Comparison of ENCODE assay signal across 8 cellular contexts in the genomic region with DNA sequence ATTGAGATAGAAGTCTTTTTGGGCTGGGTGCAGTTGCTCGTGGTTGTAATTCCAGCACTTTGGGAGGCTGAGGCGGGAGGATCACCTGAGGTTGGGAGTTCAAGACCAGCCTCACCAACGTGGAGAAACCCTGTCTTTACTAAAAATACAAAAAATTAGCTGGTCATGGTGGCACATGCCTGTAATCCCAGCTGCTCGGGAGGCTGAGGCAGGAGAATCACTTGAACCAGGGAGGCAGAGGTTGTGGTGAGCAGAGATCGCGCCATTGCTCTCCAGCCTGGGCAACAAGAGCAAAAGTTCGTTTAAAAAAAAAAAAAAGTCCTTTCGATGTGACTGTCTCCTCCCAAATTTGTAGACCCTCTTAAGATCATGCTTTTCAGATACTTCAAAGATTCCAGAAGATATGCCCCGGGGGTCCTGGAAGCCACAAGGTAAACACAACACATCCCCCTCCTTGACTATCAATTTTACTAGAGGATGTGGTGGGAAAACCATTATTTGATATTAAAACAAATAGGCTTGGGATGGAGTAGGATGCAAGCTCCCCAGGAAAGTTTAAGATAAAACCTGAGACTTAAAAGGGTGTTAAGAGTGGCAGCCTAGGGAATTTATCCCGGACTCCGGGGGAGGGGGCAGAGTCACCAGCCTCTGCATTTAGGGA. TPM values are rescaled to one million over a fixed set of nuclear protein-coding genes. Genes with fewer than 3 reads are reported as not detected.
A peak's percentile ranks its signal among the peaks of the same experiment; 100 is the strongest.
DNase-seq lines count a peak whose midpoint lies in the region; ATAC-seq and TF ChIP-seq lines count a peak whose summit lies in the region.
"Not testable (repeated sequence)": the region's sequence is repeated elsewhere in the genome, so short reads cannot be mapped to it uniquely, and the experiment has no call there.

No MANE protein-coding gene starts in this region.

- WGBS in hepatocyte (ENCODE audit: low lambda C conversion rate, missing lambda C conversion rate) = 44% methylated on average over 11 of the region's 11 CpGs
- WGBS in prostate gland = 44% methylated on average over 11 of the region's 11 CpGs
- 68% methylated on average over 11 of the region's 11 CpGs for WGBS in thymus

- ATAC-seq in activated naive CD8-positive, alpha-beta T cell treated with anti-CD3 and anti-CD28 coated beads, Interleukin-2, amount 50 U/mL, for 24 hours; mucosa of descending colon: not testable (repeated sequence)

- TF ChIP-seq CTCF in LNCaP clone FGC (IDR thresholded peaks at IDR 0.05; ENCODE audit: control insufficient read depth, extremely low read depth, insufficient read depth); endothelial cell (IDR thresholded peaks at IDR 0.05; ENCODE audit: unreplicated experiment); hepatocyte (IDR thresholded peaks at IDR 0.05; ENCODE audit: poor library complexity); mucosa of descending colon (IDR thresholded peaks at IDR 0.05); prostate gland (IDR thresholded peaks at IDR 0.05): not testable (repeated sequence)

- H3K9me3 ChIP-seq in hepatocyte (ENCODE audit: low read depth); mucosa of descending colon; prostate gland; thymus (ENCODE audit: control insufficient read depth): not testable (repeated sequence)

- H3K79me2 ChIP-seq in hepatocyte = peaks cover 59% of the 10 kb centered on the region

- peaks cover 56% of the 10 kb centered on the region for H3K4me1 ChIP-seq in hepatocyte (ENCODE audit: insufficient read depth)
- H3K4me1 ChIP-seq in mucosa of descending colon (ENCODE audit: low read depth) = peaks cover 31% of the 10 kb centered on the region
- H3K4me1 ChIP-seq in prostate gland (replicated peaks) = peaks cover 20% of the 10 kb centered on the region
- not testable (repeated sequence) for H3K4me1 ChIP-seq in thymus (ENCODE audit: control insufficient read depth, insufficient read depth, low read length)

- H3K27me3 Mint-ChIP-seq in activated naive CD8-positive, alpha-beta T cell treated with anti-CD3 and anti-CD28 coated beads, Interleukin-2, amount 50 U/mL, for 24 hours = peaks cover 37% of the 10 kb centered on the region
- not testable (repeated sequence) for H3K27me3 Mint-ChIP-seq in endothelial cell (ENCODE audit: unreplicated experiment)

- peak overlapping the region; percentile 54 for H3K4me3 Mint-ChIP-seq in activated naive CD8-positive, alpha-beta T cell treated with anti-CD3 and anti-CD28 coated beads, Interleukin-2, amount 50 U/mL, for 24 hours
- peak overlapping the region; percentile 97 for H3K4me3 Mint-ChIP-seq in endothelial cell (ENCODE audit: unreplicated experiment)

- H3K27ac ChIP-seq in hepatocyte = peak overlapping the region; percentile 98
- H3K27ac ChIP-seq in prostate gland = peak overlapping the region; percentile 98
- not testable (repeated sequence) for H3K27ac ChIP-seq in thymus (ENCODE audit: low read depth)

- not testable (repeated sequence) for H3K27ac Mint-ChIP-seq in activated naive CD8-positive, alpha-beta T cell treated with anti-CD3 and anti-CD28 coated beads, Interleukin-2, amount 50 U/mL, for 24 hours
- H3K27ac Mint-ChIP-seq in endothelial cell (ENCODE audit: unreplicated experiment) = peak overlapping the region; percentile 72

- H4K20me1 ChIP-seq in hepatocyte (ENCODE audit: insufficient read depth, poor library complexity, severe bottlenecking) = peaks cover 34% of the 10 kb centered on the region

- H3K36me3 ChIP-seq in hepatocyte (replicated peaks; ENCODE audit: insufficient read depth, low read depth); mucosa of descending colon (ENCODE audit: low read depth); prostate gland; thymus (ENCODE audit: control insufficient read depth, insufficient read depth): not testable (repeated sequence)

- not testable (repeated sequence) for TF ChIP-seq POLR2A in prostate gland (IDR thresholded peaks at IDR 0.05)

- H3K27me3 ChIP-seq in hepatocyte; prostate gland (replicated peaks; ENCODE audit: insufficient read depth): not testable (repeated sequence)
- H3K27me3 ChIP-seq in thymus (ENCODE audit: control insufficient read depth, insufficient read depth) = peaks cover 30% of the 10 kb centered on the region

- not testable (repeated sequence) for H3K9me2 ChIP-seq in hepatocyte (replicated peaks; ENCODE audit: insufficient read depth)

- H3K9me3 Mint-ChIP-seq in activated naive CD8-positive, alpha-beta T cell treated with anti-CD3 and anti-CD28 coated beads, Interleukin-2, amount 50 U/mL, for 24 hours; endothelial cell (ENCODE audit: unreplicated experiment): not testable (repeated sequence)

- peak overlapping the region; percentile 88 for H3K4me2 ChIP-seq in hepatocyte

- peaks cover 10% of the 10 kb centered on the region for H3K4me1 Mint-ChIP-seq in activated naive CD8-positive, alpha-beta T cell treated with anti-CD3 and anti-CD28 coated beads, Interleukin-2, amount 50 U/mL, for 24 hours
- H3K4me1 Mint-ChIP-seq in endothelial cell (ENCODE audit: unreplicated experiment) = peaks cover 28% of the 10 kb centered on the region

- H3K4me3 ChIP-seq in LNCaP clone FGC (ENCODE audit: low read depth, low read length) (peak overlapping the region; percentile 90), hepatocyte (peak overlapping the region; percentile 88), mucosa of descending colon (peak overlapping the region; percentile 92), prostate gland (peak overlapping the region; percentile 98), thymus (ENCODE audit: low read length) (peak overlapping the region; percentile 3)

- not testable (repeated sequence) for H3K36me3 Mint-ChIP-seq in activated naive CD8-positive, alpha-beta T cell treated with anti-CD3 and anti-CD28 coated beads, Interleukin-2, amount 50 U/mL, for 24 hours (ENCODE audit: low read depth); endothelial cell (ENCODE audit: low read depth, unreplicated experiment)

- intact Hi-C loops in mucosa of descending colon (cut with DNase I, micrococcal nuclease); prostate gland (cut with DNase I): not testable (repeated sequence)

- peak overlapping the region; percentile 55 for H2AFZ ChIP-seq in hepatocyte

- peak; percentile 21 for DNase-seq in AG08395 (ENCODE audit: low spot score)
- not testable (repeated sequence) for DNase-seq in LNCaP clone FGC (ENCODE audit: low read depth); activated naive CD8-positive, alpha-beta T cell treated with anti-CD3 and anti-CD28 coated beads, Interleukin-2, amount 50 U/mL, for 24 hours; endothelial cell (ENCODE audit: low spot score); hepatocyte (ENCODE audit: low spot score); mucosa of descending colon; prostate gland (ENCODE audit: low spot score)

RNA-seq across cellular contexts. Expression of a gene that starts 0.6 kb away (rescaled TPM):
- total RNA-seq in endothelial cell (ENCODE audit: unreplicated experiment) = 49.0 TPM
- 77.7 and 93.1 TPM in 2 replicates for total RNA-seq in hepatocyte
- 72.9 and 76.4 TPM in 2 replicates for polyA plus RNA-seq in hepatocyte
- total RNA-seq in mucosa of descending colon = 100 to 1,000 TPM; 104 to 284 (median 161) TPM
- total RNA-seq in prostate gland = 100 to 1,000 TPM; 112 to 172 TPM
- 14.3 TPM for polyA plus RNA-seq in thymus

RNA-seq across cellular contexts. Expression of a gene that starts 11.4 kb away (rescaled TPM):
- total RNA-seq in endothelial cell (ENCODE audit: unreplicated experiment) = 11.2 TPM
- 26.8 and 33.0 TPM in 2 replicates for total RNA-seq in hepatocyte
- polyA plus RNA-seq in hepatocyte = 35.4 and 35.6 TPM in 2 replicates
- total RNA-seq in mucosa of descending colon = 10 to 100 TPM; 27.7 to 74.6 (median 47.9) TPM
- 10 to 100 TPM; 44.6 to 50.0 TPM for total RNA-seq in prostate gland
- 18.5 TPM for polyA plus RNA-seq in thymus

RNA-seq across cellular contexts. Expression of a gene that starts 31.0 kb away (rescaled TPM):
- total RNA-seq in endothelial cell (ENCODE audit: unreplicated experiment) = not detected
- 51.9 and 64.5 TPM in 2 replicates for total RNA-seq in hepatocyte
- polyA plus RNA-seq in hepatocyte = 203 and 204 TPM in 2 replicates
- total RNA-seq in mucosa of descending colon = 1 to 10 TPM in 2 of 3 donors, under 1 TPM in 1; 0.23 to 2.0 (median 1.5) TPM
- total RNA-seq in prostate gland = 1 to 10 TPM; 2.7 to 5.8 TPM
- 2.9 TPM for polyA plus RNA-seq in thymus

RNA-seq across cellular contexts. Expression of a gene that starts 31.0 kb away (rescaled TPM):
- total RNA-seq in endothelial cell (ENCODE audit: unreplicated experiment) = 15.5 TPM
- total RNA-seq in hepatocyte = 37.2 and 72.6 TPM in 2 replicates
- polyA plus RNA-seq in hepatocyte = 129 and 133 TPM in 2 replicates
- 10 to 100 TPM; 63.2 to 84.3 (median 67.1) TPM for total RNA-seq in mucosa of descending colon
- 100 to 1,000 TPM in 1 of 2 donors, 10 to 100 TPM in 1; 46.5 to 119 TPM for total RNA-seq in prostate gland
- polyA plus RNA-seq in thymus = 84.3 TPM

RNA-seq across cellular contexts. Expression of a gene that starts 34.1 kb away (rescaled TPM):
- 1.2 TPM for total RNA-seq in endothelial cell (ENCODE audit: unreplicated experiment)
- 0.90 and 1.0 TPM in 2 replicates for total RNA-seq in hepatocyte
- polyA plus RNA-seq in hepatocyte = 0.64 and 0.66 TPM in 2 replicates
- total RNA-seq in mucosa of descending colon = 1 to 10 TPM in 2 of 3 donors, under 1 TPM in 1; 0.96 to 3.4 (median 1.5) TPM
- 10 to 100 TPM in 1 of 2 donors, 1 to 10 TPM in 1; 4.3 to 44.3 TPM for total RNA-seq in prostate gland
- 1.7 TPM for polyA plus RNA-seq in thymus

Comparison
In these comparisons a context has a peak if more than half of its experiments do, and no peak if none do; other contexts are left out.
1. H3K4me3 ChIP-seq: peak in every context shown above with its lines; median percentile 98 in prostate gland; 92 in mucosa of descending colon; 90 in LNCaP clone FGC; 88 in hepatocyte; 3 in thymus.